ENCODE assay signal across 25 cellular contexts in the genomic region with DNA sequence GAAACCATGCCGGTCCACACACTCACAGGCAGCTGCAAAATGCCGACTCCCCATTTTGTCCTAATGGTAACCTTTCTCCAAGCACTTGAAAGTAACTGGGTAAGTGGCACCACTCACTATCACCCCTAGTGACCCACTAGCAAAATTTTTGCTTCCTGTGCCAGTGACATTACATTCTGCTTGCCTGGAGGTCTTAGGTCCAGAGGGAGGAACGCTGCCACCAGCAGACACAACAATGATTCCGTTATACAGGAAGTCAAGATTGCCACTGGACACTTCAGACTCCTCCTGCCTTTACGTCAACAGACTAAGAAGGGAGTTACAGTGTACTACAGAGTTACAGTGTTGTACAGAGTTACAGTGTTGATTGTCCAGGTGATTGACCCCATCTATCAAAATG.
"Had no signal": no experiment of that assay in that cellular context is flagged by ENCODE, and none has a peak within 500 bp of the region (broad histone marks: within the 10 kb centered on the region; RNA-seq: fewer than 3 reads in every experiment).

No MANE protein-coding gene starts in this region.

- DNase-seq: activated B cell treated with CpG ODN at 0.5 μM for 24 hours; activated CD4-positive, alpha-beta T cell treated with anti-CD3 and anti-CD28 coated beads for 36 hours; activated CD4-positive, alpha-beta T cell treated with anti-CD3 and anti-CD28 coated beads, Interleukin-2, amount 50 U/mL, for 4 hours; activated effector memory CD4-positive, alpha-beta T cell treated with anti-CD3 and anti-CD28 coated beads, Interleukin-2, amount 50 U/mL, for 16 hours; activated naive CD4-positive, alpha-beta T cell treated with anti-CD3 and anti-CD28 coated beads, Interleukin-2, amount 10 ng/mL, durations not matched to agents 7 days and 5 days; activated naive CD8-positive, alpha-beta T cell treated with anti-CD3 and anti-CD28 coated beads, Interleukin-2, amount 50 U/mL, for 24 hours; activated T-cell treated with anti-CD3 and anti-CD28 coated beads, Interleukin-2, amount 50 U/mL, for 72 hours; body of pancreas; cortex of kidney; endodermal cell; foreskin keratinocyte; glutamatergic neuron; hippocampal formation; left ventricle myocardium superior; midbrain; natural killer cell; retina; spleen; stimulated activated CD4-positive, alpha-beta T cell treated with anti-CD3 and anti-CD28 coated beads, Interleukin-4, amount 100 ng/mL, for 1 hour; stimulated activated naive CD4-positive, alpha-beta T cell; T-helper 9 cell had no signal

- H3K27me3 Mint-ChIP-seq: activated B cell treated with CpG ODN at 0.5 μM for 24 hours had no signal

- H3K4me1 Mint-ChIP-seq: activated B cell treated with CpG ODN at 0.5 μM for 24 hours; activated CD4-positive, alpha-beta T cell treated with anti-CD3 and anti-CD28 coated beads for 36 hours; activated naive CD4-positive, alpha-beta T cell treated with anti-CD3 and anti-CD28 coated beads, Interleukin-2, amount 10 ng/mL, durations not matched to agents 7 days and 5 days; activated naive CD8-positive, alpha-beta T cell treated with anti-CD3 and anti-CD28 coated beads, Interleukin-2, amount 50 U/mL, for 24 hours; endodermal cell; natural killer cell had no signal

- ATAC-seq: activated CD4-positive, alpha-beta T cell treated with anti-CD3 and anti-CD28 coated beads for 36 hours; activated naive CD8-positive, alpha-beta T cell treated with anti-CD3 and anti-CD28 coated beads, Interleukin-2, amount 50 U/mL, for 24 hours; activated T-cell treated with anti-CD3 and anti-CD28 coated beads, Interleukin-2, amount 50 U/mL, for 72 hours; body of pancreas; foreskin keratinocyte; left ventricle myocardium superior; natural killer cell had no signal

- H3K27me3 ChIP-seq: body of pancreas, cardiac muscle cell, vagina had no signal

- H3K27ac ChIP-seq: body of pancreas, cardiac muscle cell, foreskin keratinocyte, spleen, thoracic aorta, vagina had no signal

- H3K4me3 Mint-ChIP-seq: activated B cell treated with CpG ODN at 0.5 μM for 24 hours; activated CD4-positive, alpha-beta T cell treated with anti-CD3 and anti-CD28 coated beads for 36 hours; activated naive CD4-positive, alpha-beta T cell treated with anti-CD3 and anti-CD28 coated beads, Interleukin-2, amount 10 ng/mL, durations not matched to agents 7 days and 5 days; activated naive CD8-positive, alpha-beta T cell treated with anti-CD3 and anti-CD28 coated beads, Interleukin-2, amount 50 U/mL, for 24 hours; activated T-cell treated with anti-CD3 and anti-CD28 coated beads, Interleukin-2, amount 50 U/mL, for 72 hours; endodermal cell; natural killer cell; type B pancreatic cell had no signal

- H3K4me1 ChIP-seq: body of pancreas, foreskin keratinocyte, spleen, vagina had no signal

- H3K36me3 ChIP-seq: cardiac muscle cell, spleen, thoracic aorta, vagina had no signal

- H3K9me3 Mint-ChIP-seq: activated B cell treated with CpG ODN at 0.5 μM for 24 hours; activated naive CD4-positive, alpha-beta T cell treated with anti-CD3 and anti-CD28 coated beads, Interleukin-2, amount 10 ng/mL, durations not matched to agents 7 days and 5 days; activated naive CD8-positive, alpha-beta T cell treated with anti-CD3 and anti-CD28 coated beads, Interleukin-2, amount 50 U/mL, for 24 hours; activated T-cell treated with anti-CD3 and anti-CD28 coated beads, Interleukin-2, amount 50 U/mL, for 72 hours; natural killer cell; type B pancreatic cell had no signal

- H3K4me3 ChIP-seq: body of pancreas, cardiac muscle cell, spleen, thoracic aorta, vagina had no signal

- H3K27ac Mint-ChIP-seq: activated B cell treated with CpG ODN at 0.5 μM for 24 hours; activated CD4-positive, alpha-beta T cell treated with anti-CD3 and anti-CD28 coated beads for 36 hours; activated naive CD4-positive, alpha-beta T cell treated with anti-CD3 and anti-CD28 coated beads, Interleukin-2, amount 10 ng/mL, durations not matched to agents 7 days and 5 days; activated naive CD8-positive, alpha-beta T cell treated with anti-CD3 and anti-CD28 coated beads, Interleukin-2, amount 50 U/mL, for 24 hours; activated T-cell treated with anti-CD3 and anti-CD28 coated beads, Interleukin-2, amount 50 U/mL, for 72 hours; endodermal cell; natural killer cell; type B pancreatic cell had no signal

- H3K9me3 ChIP-seq: body of pancreas, spleen, thoracic aorta, vagina had no signal

- H3K36me3 Mint-ChIP-seq: activated naive CD4-positive, alpha-beta T cell treated with anti-CD3 and anti-CD28 coated beads, Interleukin-2, amount 10 ng/mL, durations not matched to agents 7 days and 5 days; natural killer cell; type B pancreatic cell had no signal
